Comparison of ENCODE assay signal across 1 cellular context in genomic region chr17:29210879-29211278, GRCh38.
TF ChIP-seq lines count a peak whose summit lies in the region.

No MANE protein-coding gene starts in this region.

TF ChIP-seq in HepG2, 621 proteins besides CTCF, POLR2A, EP300 and RAD21:
- TF ChIP-seq HDAC6 (IDR thresholded peaks at IDR 0.05; ENCODE audit: low read depth, low read length): no peak
- peak; percentile 10; the same call in 1 of the 2 replicates for TF ChIP-seq CREB1 (IDR thresholded peaks at IDR 0.05)
- no peak for TF ChIP-seq CREB1 (CRISPR knock-in tag; IDR thresholded peaks at IDR 0.05)
- TF ChIP-seq AFF4 (CRISPR knock-in tag; IDR thresholded peaks at IDR 0.05): no peak
- TF ChIP-seq ATF7 (IDR thresholded peaks at IDR 0.05): peak; percentile 42; the same call in 1 of the 2 replicates
- TF ChIP-seq ATF7 (CRISPR knock-in tag; IDR thresholded peaks at IDR 0.05): no peak
- TF ChIP-seq, protein P1, sequence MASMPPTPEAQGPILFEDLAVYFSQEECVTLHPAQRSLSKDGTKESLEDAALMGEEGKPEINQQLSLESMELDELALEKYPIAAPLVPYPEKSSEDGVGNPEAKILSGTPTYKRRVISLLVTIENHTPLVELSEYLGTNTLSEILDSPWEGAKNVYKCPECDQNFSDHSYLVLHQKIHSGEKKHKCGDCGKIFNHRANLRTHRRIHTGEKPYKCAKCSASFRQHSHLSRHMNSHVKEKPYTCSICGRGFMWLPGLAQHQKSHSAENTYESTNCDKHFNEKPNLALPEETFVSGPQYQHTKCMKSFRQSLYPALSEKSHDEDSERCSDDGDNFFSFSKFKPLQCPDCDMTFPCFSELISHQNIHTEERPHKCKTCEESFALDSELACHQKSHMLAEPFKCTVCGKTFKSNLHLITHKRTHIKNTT (CRISPR knock-in tag; IDR thresholded peaks at IDR 0.05): no peak
- TF ChIP-seq, protein P2, sequence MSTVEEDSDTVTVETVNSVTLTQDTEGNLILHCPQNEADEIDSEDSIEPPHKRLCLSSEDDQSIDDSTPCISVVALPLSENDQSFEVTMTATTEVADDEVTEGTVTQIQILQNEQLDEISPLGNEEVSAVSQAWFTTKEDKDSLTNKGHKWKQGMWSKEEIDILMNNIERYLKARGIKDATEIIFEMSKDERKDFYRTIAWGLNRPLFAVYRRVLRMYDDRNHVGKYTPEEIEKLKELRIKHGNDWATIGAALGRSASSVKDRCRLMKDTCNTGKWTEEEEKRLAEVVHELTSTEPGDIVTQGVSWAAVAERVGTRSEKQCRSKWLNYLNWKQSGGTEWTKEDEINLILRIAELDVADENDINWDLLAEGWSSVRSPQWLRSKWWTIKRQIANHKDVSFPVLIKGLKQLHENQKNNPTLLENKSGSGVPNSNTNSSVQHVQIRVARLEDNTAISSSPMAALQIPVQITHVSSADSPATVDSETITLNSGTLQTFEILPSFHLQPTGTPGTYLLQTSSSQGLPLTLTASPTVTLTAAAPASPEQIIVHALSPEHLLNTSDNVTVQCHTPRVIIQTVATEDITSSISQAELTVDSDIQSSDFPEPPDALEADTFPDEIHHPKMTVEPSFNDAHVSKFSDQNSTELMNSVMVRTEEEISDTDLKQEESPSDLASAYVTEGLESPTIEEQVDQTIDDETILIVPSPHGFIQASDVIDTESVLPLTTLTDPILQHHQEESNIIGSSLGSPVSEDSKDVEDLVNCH (CRISPR knock-in tag; IDR thresholded peaks at IDR 0.05): no peak
TF ChIP-seq in HepG2: peak in this region for 2.
